ENCODE assay signal across 2 cellular contexts in genomic region chr2:134347756-134348155, GRCh38.
TF ChIP-seq lines count a peak whose summit lies in the region.

No MANE protein-coding gene starts in this region.

TF ChIP-seq in SK-N-SH, 30 proteins besides CTCF, POLR2A, EP300 and RAD21 (continued from another document):
- TF ChIP-seq, protein P1, sequence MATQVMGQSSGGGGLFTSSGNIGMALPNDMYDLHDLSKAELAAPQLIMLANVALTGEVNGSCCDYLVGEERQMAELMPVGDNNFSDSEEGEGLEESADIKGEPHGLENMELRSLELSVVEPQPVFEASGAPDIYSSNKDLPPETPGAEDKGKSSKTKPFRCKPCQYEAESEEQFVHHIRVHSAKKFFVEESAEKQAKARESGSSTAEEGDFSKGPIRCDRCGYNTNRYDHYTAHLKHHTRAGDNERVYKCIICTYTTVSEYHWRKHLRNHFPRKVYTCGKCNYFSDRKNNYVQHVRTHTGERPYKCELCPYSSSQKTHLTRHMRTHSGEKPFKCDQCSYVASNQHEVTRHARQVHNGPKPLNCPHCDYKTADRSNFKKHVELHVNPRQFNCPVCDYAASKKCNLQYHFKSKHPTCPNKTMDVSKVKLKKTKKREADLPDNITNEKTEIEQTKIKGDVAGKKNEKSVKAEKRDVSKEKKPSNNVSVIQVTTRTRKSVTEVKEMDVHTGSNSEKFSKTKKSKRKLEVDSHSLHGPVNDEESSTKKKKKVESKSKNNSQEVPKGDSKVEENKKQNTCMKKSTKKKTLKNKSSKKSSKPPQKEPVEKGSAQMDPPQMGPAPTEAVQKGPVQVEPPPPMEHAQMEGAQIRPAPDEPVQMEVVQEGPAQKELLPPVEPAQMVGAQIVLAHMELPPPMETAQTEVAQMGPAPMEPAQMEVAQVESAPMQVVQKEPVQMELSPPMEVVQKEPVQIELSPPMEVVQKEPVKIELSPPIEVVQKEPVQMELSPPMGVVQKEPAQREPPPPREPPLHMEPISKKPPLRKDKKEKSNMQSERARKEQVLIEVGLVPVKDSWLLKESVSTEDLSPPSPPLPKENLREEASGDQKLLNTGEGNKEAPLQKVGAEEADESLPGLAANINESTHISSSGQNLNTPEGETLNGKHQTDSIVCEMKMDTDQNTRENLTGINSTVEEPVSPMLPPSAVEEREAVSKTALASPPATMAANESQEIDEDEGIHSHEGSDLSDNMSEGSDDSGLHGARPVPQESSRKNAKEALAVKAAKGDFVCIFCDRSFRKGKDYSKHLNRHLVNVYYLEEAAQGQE (IDR thresholded peaks at IDR 0.05; ENCODE audit: low read depth, low read length), result no peak
- TF ChIP-seq ZBTB33 (IDR thresholded peaks at IDR 0.05; ENCODE audit: borderline replicate concordance, low read depth) (no peak), POLR2AphosphoS5 (IDR thresholded peaks at IDR 0.05; ENCODE audit: low read depth, low read length) (no peak), GATA2 (CRISPR knock-in tag; IDR thresholded peaks at IDR 0.05) (no peak), FOXJ3 (CRISPR knock-in tag; IDR thresholded peaks at IDR 0.05) (no peak), SMC3 (IDR thresholded peaks at IDR 0.05; ENCODE audit: low read depth, low read length) (no peak), CHD2 (IDR thresholded peaks at IDR 0.05; ENCODE audit: low read length, partially characterized antibody) (no peak)

TF ChIP-seq in SK-N-SH treated with all-trans-retinoic acid at 6 μM for 48 hours, 23 proteins besides CTCF, POLR2A, EP300 and RAD21 (continued from another document):
- TF ChIP-seq, protein P2, sequence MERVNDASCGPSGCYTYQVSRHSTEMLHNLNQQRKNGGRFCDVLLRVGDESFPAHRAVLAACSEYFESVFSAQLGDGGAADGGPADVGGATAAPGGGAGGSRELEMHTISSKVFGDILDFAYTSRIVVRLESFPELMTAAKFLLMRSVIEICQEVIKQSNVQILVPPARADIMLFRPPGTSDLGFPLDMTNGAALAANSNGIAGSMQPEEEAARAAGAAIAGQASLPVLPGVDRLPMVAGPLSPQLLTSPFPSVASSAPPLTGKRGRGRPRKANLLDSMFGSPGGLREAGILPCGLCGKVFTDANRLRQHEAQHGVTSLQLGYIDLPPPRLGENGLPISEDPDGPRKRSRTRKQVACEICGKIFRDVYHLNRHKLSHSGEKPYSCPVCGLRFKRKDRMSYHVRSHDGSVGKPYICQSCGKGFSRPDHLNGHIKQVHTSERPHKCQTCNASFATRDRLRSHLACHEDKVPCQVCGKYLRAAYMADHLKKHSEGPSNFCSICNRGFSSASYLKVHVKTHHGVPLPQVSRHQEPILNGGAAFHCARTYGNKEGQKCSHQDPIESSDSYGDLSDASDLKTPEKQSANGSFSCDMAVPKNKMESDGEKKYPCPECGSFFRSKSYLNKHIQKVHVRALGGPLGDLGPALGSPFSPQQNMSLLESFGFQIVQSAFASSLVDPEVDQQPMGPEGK (CRISPR knock-in tag; IDR thresholded peaks at IDR 0.05; ENCODE audit: borderline replicate concordance), result no peak
- TF ChIP-seq BACH2 (CRISPR knock-in tag; IDR thresholded peaks at IDR 0.05; ENCODE audit: borderline replicate concordance), result no peak
- no peak for TF ChIP-seq PPARA (CRISPR knock-in tag; IDR thresholded peaks at IDR 0.05; ENCODE audit: borderline replicate concordance)
- no peak for TF ChIP-seq CSDC2 (CRISPR knock-in tag; IDR thresholded peaks at IDR 0.05)
